ENCODE assay signal across 8 cellular contexts in the genomic region with DNA sequence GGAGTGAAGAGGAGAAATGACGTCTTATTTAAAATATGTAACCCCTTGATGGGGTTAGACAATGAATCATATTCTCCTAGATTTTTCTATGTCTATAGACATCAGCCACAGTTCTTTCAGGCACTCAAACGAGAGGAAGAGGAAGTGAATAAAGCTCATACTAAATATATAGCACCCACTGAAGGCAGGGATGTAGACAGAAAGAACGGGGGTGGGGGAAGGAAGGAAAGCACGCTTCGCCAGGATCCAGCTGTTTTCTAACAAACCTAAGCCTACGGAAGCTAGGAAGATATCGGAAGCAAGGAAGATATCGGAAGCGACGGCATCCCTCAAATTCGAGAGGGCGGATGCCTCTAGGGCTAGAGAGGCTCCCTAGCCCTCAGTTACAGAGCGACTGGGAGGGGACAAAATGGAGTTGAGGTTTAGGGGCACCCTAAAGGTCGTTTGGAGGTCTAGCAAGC. TPM values are rescaled to one million over a fixed set of nuclear protein-coding genes. Genes with fewer than 3 reads are reported as not detected.
A peak's percentile ranks its signal among the peaks of the same experiment; 100 is the strongest.
DNase-seq lines count a peak whose midpoint lies in the region; ATAC-seq and TF ChIP-seq lines count a peak whose summit lies in the region.

No MANE protein-coding gene starts in this region.

- H3K9me2 ChIP-seq in MM.1S (replicated peaks; ENCODE audit: insufficient read depth, low read length): no peaks in the 10 kb centered on the region

- H3K4me3 ChIP-seq in MM.1S (ENCODE audit: low read length): peak overlapping the region; percentile 75

- no peaks in the 10 kb centered on the region for H3K36me3 ChIP-seq in MM.1S (replicated peaks; ENCODE audit: insufficient read depth, low read length)

- intact Hi-C loops in activated CD4-positive, alpha-beta memory T cell treated with anti-CD3 and anti-CD28 coated beads for 36 hours (cut with micrococcal nuclease): loop anchor here (1.0 to 10.0 kb wide), 6 partner anchors 23 to 272 kb away; partner anchors contain the start of gene TMEM164

- no peaks in the 10 kb centered on the region for H3K9me3 ChIP-seq in MM.1S (replicated peaks; ENCODE audit: insufficient read depth, low read length)

- TF ChIP-seq CTCF in GM10266 (IDR thresholded peaks at IDR 0.05; ENCODE audit: control insufficient read depth, insufficient read depth, low read depth, missing control alignments) (no peak), MM.1S (IDR thresholded peaks at IDR 0.05; ENCODE audit: low read length) (no peak), neural crest cell (conservative IDR thresholded peaks at IDR 0.05) (no peak)

- CTCF ChIA-PET in activated CD4-positive, alpha-beta memory T cell treated with anti-CD3 and anti-CD28 coated beads for 36 hours (lab: Charles Lee): interaction anchor here (1.6 to 1.8 kb wide), 3 partner anchors 19 to 109 kb away, joined by 5 to 10 read pairs (median 8); no protein-coding TSS in a partner anchor

- peak; percentile 18 for DNase-seq in GM10266 (ENCODE audit: extremely low spot score)
- DNase-seq in H4 (ENCODE audit: low spot score): peak; percentile 4
- DNase-seq in MM.1S: peak; percentile 12
- peak; percentile 37 for DNase-seq in activated CD4-positive, alpha-beta memory T cell treated with anti-CD3 and anti-CD28 coated beads for 36 hours
- peak; percentile 15 for DNase-seq in fibroblast of gingiva (ENCODE audit: low read depth)
- no peak for DNase-seq in neural crest cell (ENCODE audit: low read depth, low spot score)
- no peak for DNase-seq in SHP77 treated with DMSO at 0.1 percent for 48 hours (lab: John Stamatoyannopoulos, UW)

- H3K4me3 Mint-ChIP-seq in activated CD4-positive, alpha-beta memory T cell treated with anti-CD3 and anti-CD28 coated beads for 36 hours: peak overlapping the region; percentile 99
- H3K4me3 Mint-ChIP-seq in neural crest cell: peak overlapping the region; percentile 98

- no peaks in the 10 kb centered on the region for H3K27me3 ChIP-seq in MM.1S (replicated peaks; ENCODE audit: insufficient read depth, low read length)

- H2AFZ ChIP-seq in MM.1S (ENCODE audit: low read length): peak overlapping the region; percentile 73

- POLR2A ChIA-PET in activated CD4-positive, alpha-beta memory T cell treated with anti-CD3 and anti-CD28 coated beads for 36 hours (lab: Charles Lee): interaction anchor here (1.3 to 2.6 kb wide), 2 partner anchors 12 to 109 kb away, joined by 3 to 9 read pairs; no protein-coding TSS in a partner anchor

- H4K20me1 ChIP-seq in MM.1S (ENCODE audit: insufficient read depth, low read length): no peaks in the 10 kb centered on the region

- 0 out of 2 replicates have a peak, but pooled peaks cover 10% of the 10 kb centered on the region for H3K4me1 ChIP-seq in MM.1S (ENCODE audit: low read length)

- H3K27ac Mint-ChIP-seq in activated CD4-positive, alpha-beta memory T cell treated with anti-CD3 and anti-CD28 coated beads for 36 hours: peak overlapping the region; percentile 99
- H3K27ac Mint-ChIP-seq in neural crest cell (ENCODE audit: unreplicated experiment): peak overlapping the region; percentile 63

- peak overlapping the region; percentile 43; the same call in 1 of the 2 replicates for H3K27ac ChIP-seq in MM.1S (ENCODE audit: low read length)

- H3K79me2 ChIP-seq in MM.1S (ENCODE audit: low read length): peaks cover 37% of the 10 kb centered on the region

- H3K27me3 Mint-ChIP-seq in activated CD4-positive, alpha-beta memory T cell treated with anti-CD3 and anti-CD28 coated beads for 36 hours: no peaks in the 10 kb centered on the region
- H3K27me3 Mint-ChIP-seq in neural crest cell (ENCODE audit: low read depth): no peaks in the 10 kb centered on the region

- peaks cover 35% of the 10 kb centered on the region for H3K4me1 Mint-ChIP-seq in activated CD4-positive, alpha-beta memory T cell treated with anti-CD3 and anti-CD28 coated beads for 36 hours (ENCODE audit: low read depth)
- H3K4me1 Mint-ChIP-seq in neural crest cell: peaks cover 41% of the 10 kb centered on the region

- H3F3A ChIP-seq in MM.1S (ENCODE audit: insufficient read depth, low read length): no peaks in the 10 kb centered on the region

- no peak for ATAC-seq in GM18519 (IDR thresholded peaks at IDR 0.05; ENCODE audit: low FRiP score, unreplicated experiment)

- H3K9ac ChIP-seq in MM.1S (ENCODE audit: low read length): peak overlapping the region; percentile 72

- no peaks in the 10 kb centered on the region for H3K9me3 Mint-ChIP-seq in activated CD4-positive, alpha-beta memory T cell treated with anti-CD3 and anti-CD28 coated beads for 36 hours
- H3K9me3 Mint-ChIP-seq in neural crest cell: no peaks in the 10 kb centered on the region

- H3K4me2 ChIP-seq in MM.1S (ENCODE audit: low read depth, low read length): peak overlapping the region; percentile 66

- H3K36me3 Mint-ChIP-seq in activated CD4-positive, alpha-beta memory T cell treated with anti-CD3 and anti-CD28 coated beads for 36 hours: peaks cover 10% of the 10 kb centered on the region
- H3K36me3 Mint-ChIP-seq in neural crest cell (ENCODE audit: low read depth): peaks cover 6% of the 10 kb centered on the region

RNA-seq across cellular contexts. Expression of gene ACSL4, which starts 0.7 kb away (rescaled TPM):
- 46.6 and 59.7 TPM in 2 replicates for total RNA-seq in H4 (2014; rRNA removed; shearing (Covaris generic))
- 10 to 100 TPM; 63.2 to 63.3 TPM for total RNA-seq in activated CD4-positive, alpha-beta memory T cell treated with anti-CD3 and anti-CD28 coated beads for 36 hours
- total RNA-seq in neural crest cell: 62.4 and 67.3 TPM in 2 replicates

Comparison
In these comparisons a context has a peak if more than half of its experiments do, and no peak if none do; other contexts are left out.
1. DNase-seq: peak in GM10266 (single experiment), H4 (single experiment), MM.1S (single experiment), activated CD4-positive, alpha-beta memory T cell treated with anti-CD3 and anti-CD28 coated beads for 36 hours (single experiment) and fibroblast of gingiva (single experiment); none in neural crest cell (single experiment) and SHP77 treated with DMSO at 0.1 percent for 48 hours (single experiment).